ENCODE assay signal across 14 cellular contexts in the genomic region with DNA sequence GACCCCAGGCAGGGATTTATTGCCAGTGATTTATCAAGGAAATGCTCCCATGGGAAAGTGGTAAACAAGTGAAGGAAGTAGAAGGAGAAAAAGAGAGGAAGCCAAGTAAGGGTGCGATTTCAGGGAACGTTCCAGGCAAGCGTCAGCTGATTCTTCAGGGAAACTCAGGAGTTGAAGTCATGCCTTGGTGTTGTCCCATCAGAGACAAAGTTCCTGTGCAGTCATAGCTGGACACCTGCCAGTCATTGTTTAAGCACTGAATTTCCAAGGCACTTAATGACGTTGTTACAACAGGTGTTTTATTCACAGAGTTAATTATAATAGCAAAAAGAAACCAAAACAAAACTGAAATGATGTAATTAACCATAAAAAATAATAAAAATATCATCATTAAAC.
DNase-seq lines count a peak whose midpoint lies in the region; ATAC-seq and TF ChIP-seq lines count a peak whose summit lies in the region.
"Had no signal": no experiment of that assay in that cellular context is flagged by ENCODE, and none has a peak within 500 bp of the region (broad histone marks: within the 10 kb centered on the region; RNA-seq: fewer than 3 reads in every experiment).

No MANE protein-coding gene starts in this region.

- H3K4me1 ChIP-seq in heart right ventricle = no peaks in the 10 kb centered on the region
- H3K4me1 ChIP-seq: lower lobe of right lung, sigmoid colon, transverse colon had no signal

- DNase-seq in heart right ventricle (peak in 1 of 2 donors; percentile 87), cardiac septum (ENCODE audit: low spot score) (no peak), dermis microvascular lymphatic vessel endothelial cell (ENCODE audit: low read depth in 2 of 2) (peak; percentile 87 to 95), lung microvascular endothelial cell (ENCODE audit: low read depth in 2 of 2) (peak; percentile 90 to 98), NCI-H2107 treated with DMSO at 0.1 percent for 48 hours (lab: John Stamatoyannopoulos, UW; ENCODE audit: unreplicated experiment) (no peak), NCI-H2029 treated with DMSO at 0.1 percent for 48 hours (lab: John Stamatoyannopoulos, UW) (no peak), D341Med (ENCODE audit: low spot score) (no peak)
- DNase-seq: activated B cell treated with CpG ODN at 0.5 μM for 24 hours; activated effector memory CD4-positive, alpha-beta T cell treated with Interleukin-2 at 50 U/mL for 16 hours; lower lobe of right lung; sigmoid colon; T-helper 17 cell; transverse colon had no signal

- WGBS in heart right ventricle, 2 donors = 24 to 36% methylated on average over 4 of the region's 4 CpGs

- H3K9me3 ChIP-seq in heart right ventricle = no peaks in the 10 kb centered on the region
- H3K9me3 ChIP-seq: lower lobe of right lung, sigmoid colon, transverse colon had no signal

- H3K4me3 ChIP-seq in heart right ventricle = no peak overlapping the region
- H3K4me3 ChIP-seq: lower lobe of right lung, sigmoid colon, transverse colon had no signal

- peak overlapping the region; percentile 34 to 79 (median 61) for H3K27ac ChIP-seq in heart right ventricle
- H3K27ac ChIP-seq: lower lobe of right lung, sigmoid colon, transverse colon had no signal

- H3K36me3 ChIP-seq in heart right ventricle = no peaks in the 10 kb centered on the region
- H3K36me3 ChIP-seq: lower lobe of right lung, sigmoid colon, transverse colon had no signal

- peak in 7 of 8 donors; percentile 29 to 98 (median 90) for ATAC-seq in heart right ventricle
- no peak for ATAC-seq in GM21786 (IDR thresholded peaks at IDR 0.05; ENCODE audit: unreplicated experiment)
- ATAC-seq: lower lobe of right lung had no signal

- no peaks in the 10 kb centered on the region for H3K27me3 ChIP-seq in heart right ventricle
- H3K27me3 ChIP-seq: sigmoid colon, transverse colon had no signal

- no peak for TF ChIP-seq CTCF in heart right ventricle (IDR thresholded peaks at IDR 0.05)

- intact Hi-C loops in heart right ventricle (cut with DNase I) = loop anchor here in 1 of 10 donors (10.0 kb wide), 2 partner anchors 381 to 691 kb away; partner anchors contain the start of gene CRIM1
- intact Hi-C loops in cardiac septum (cut with DNase I) = no loop called here

Comparison
In these comparisons a context has a peak if more than half of its experiments do, and no peak if none do; other contexts are left out.
1. DNase-seq: peak in dermis microvascular lymphatic vessel endothelial cell (2 of 2) and lung microvascular endothelial cell (2 of 2); none in cardiac septum (single experiment), NCI-H2107 treated with DMSO at 0.1 percent for 48 hours (single experiment), NCI-H2029 treated with DMSO at 0.1 percent for 48 hours (single experiment) and D341Med (single experiment).